In the genomic region with DNA sequence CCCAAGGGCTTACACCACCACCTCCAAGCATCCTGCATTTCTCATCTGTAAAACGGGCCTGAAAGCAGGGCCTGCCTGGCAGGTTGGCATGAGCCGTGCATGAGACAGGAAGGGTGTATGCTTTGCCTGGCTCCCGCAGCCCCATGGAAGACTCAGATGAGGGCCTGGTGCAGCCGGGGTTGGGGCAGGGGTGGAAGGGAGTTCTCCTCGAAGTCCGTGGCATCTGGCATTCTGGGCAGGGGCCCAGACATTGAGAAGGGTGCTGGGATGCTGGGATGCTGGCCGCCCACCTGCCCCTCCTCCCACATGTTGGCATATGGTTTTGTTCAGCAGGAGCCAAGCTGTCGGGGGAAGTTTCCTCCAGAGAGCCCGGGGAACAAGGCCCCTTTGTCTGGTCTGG, we compare ENCODE assay signal across 23 cellular contexts. TPM values are rescaled to one million over a fixed set of nuclear protein-coding genes. Genes with fewer than 3 reads are reported as not detected.
DNase-seq lines count a peak whose midpoint lies in the region; FAIRE-seq and TF ChIP-seq lines count a peak whose summit lies in the region.
"Had no signal": no experiment of that assay in that cellular context is flagged by ENCODE, and none has a peak within 500 bp of the region (broad histone marks: within the 10 kb centered on the region; RNA-seq: fewer than 3 reads in every experiment).

No MANE protein-coding gene starts in this region.

- H3K79me2 ChIP-seq in osteoblast (ENCODE audit: insufficient read depth, low read length): no peaks in the 10 kb centered on the region

- no peak overlapping the region for H3K4me2 ChIP-seq in osteoblast (ENCODE audit: insufficient read depth, low read length)

- peaks cover 2% of the 10 kb centered on the region for H3K27me3 ChIP-seq in osteoblast (ENCODE audit: insufficient read depth, low read length)
- H3K27me3 ChIP-seq: cardiac muscle cell had no signal

- peak; percentile 69 for DNase-seq in Ammon's horn (ENCODE audit: low spot score)
- DNase-seq in NCI-H2171 treated with DMSO at 0.1 percent for 48 hours (lab: John Stamatoyannopoulos, UW): peak; percentile 84
- no peak for DNase-seq in osteoblast (ENCODE audit: insufficient read length, low spot score, missing footprints)
- no peak for DNase-seq in NCI-H345 (lab: John Stamatoyannopoulos, UW)
- no peak for DNase-seq in NOMO-1 treated with DMSO at 0.1 percent for 48 hours (lab: John Stamatoyannopoulos, UW; ENCODE audit: unreplicated experiment)
- no peak for DNase-seq in HTR-8/SVneo (ENCODE audit: insufficient read length, low spot score)
- DNase-seq in NCI-H1048 (lab: John Stamatoyannopoulos, UW): no peak
- DNase-seq: activated CD4-positive, alpha-beta T cell treated with anti-CD3 and anti-CD28 coated beads for 48 hours; activated CD8-positive, alpha-beta memory T cell treated with anti-CD3 and anti-CD28 coated beads, Interleukin-2, amount 50 U/mL, for 4 hours; activated effector memory CD4-positive, alpha-beta T cell treated with Interleukin-2 at 50 U/mL for 16 hours; CD4-positive, alpha-beta memory T cell; effector CD4-positive, alpha-beta T cell; heart right ventricle; KG1; stimulated activated CD4-positive, alpha-beta T cell treated with anti-CD3 and anti-CD28 coated beads, Interleukin-12 subunit alpha, Interleukin-12 subunit beta, amount 100 ng/mL, for 4 hours; SW 1271 had no signal

- H3K9me3 ChIP-seq in osteoblast (ENCODE audit: low read depth, low read length): no peaks in the 10 kb centered on the region
- H3K9me3 ChIP-seq: HAP-1, heart right ventricle, prostate gland, thoracic aorta had no signal

- no peaks in the 10 kb centered on the region for H3K36me3 ChIP-seq in osteoblast (ENCODE audit: insufficient read depth, low read length)
- H3K36me3 ChIP-seq: cardiac muscle cell, HAP-1, heart right ventricle, prostate gland, thoracic aorta had no signal

- no peak overlapping the region for H3K4me3 ChIP-seq in osteoblast (ENCODE audit: insufficient read depth, low read length)
- H3K4me3 ChIP-seq: cardiac muscle cell, HAP-1, heart right ventricle, lung, prostate gland, thoracic aorta had no signal

- H2AFZ ChIP-seq in osteoblast (ENCODE audit: low read length): peak overlapping the region; percentile 75

- peak overlapping the region; percentile 54 for H3K27ac ChIP-seq in cingulate gyrus (ENCODE audit: low read depth, low read length)
- H3K27ac ChIP-seq in osteoblast (ENCODE audit: low read depth, low read length): no peak overlapping the region
- H3K27ac ChIP-seq: cardiac muscle cell, prostate gland had no signal

- no peak for TF ChIP-seq CTCF in osteoblast (IDR thresholded peaks at IDR 0.05; ENCODE audit: extremely low read depth, low read depth, low read length)

- no peaks in the 10 kb centered on the region for H4K20me1 ChIP-seq in osteoblast (ENCODE audit: insufficient read depth, low read length)

- peaks cover 39% of the 10 kb centered on the region for H3K4me1 ChIP-seq in osteoblast (ENCODE audit: insufficient read depth, low read length)
- H3K4me1 ChIP-seq: HAP-1, prostate gland had no signal

- no peak for FAIRE-seq in HTR-8/SVneo (lab: Jason Lieb, UNC)
- FAIRE-seq: islet of Langerhans had no signal

RNA-seq across cellular contexts. Expression of gene FBLN2, which starts 13.0 kb away (rescaled TPM):
- total RNA-seq in osteoblast: 46.0 and 54.6 TPM in 2 replicates
- total RNA-seq: CD4-positive, alpha-beta memory T cell had no signal

RNA-seq across cellular contexts. Expression of gene HDAC11, which starts 55.8 kb away (rescaled TPM):
- total RNA-seq in osteoblast: 10.9 and 11.2 TPM in 2 replicates

Comparison
In these comparisons a context has a peak if more than half of its experiments do, and no peak if none do; other contexts are left out.
1. DNase-seq: peak in Ammon's horn (single experiment) and NCI-H2171 treated with DMSO at 0.1 percent for 48 hours (single experiment); none in osteoblast (single experiment), NCI-H345 (single experiment), NOMO-1 treated with DMSO at 0.1 percent for 48 hours (single experiment), HTR-8/SVneo (single experiment) and NCI-H1048 (single experiment).